13 cellular contexts compared by ENCODE assay signal in genomic region chr1:215631489-215631888, GRCh38.
DNase-seq lines count a peak whose midpoint lies in the region; ATAC-seq and TF ChIP-seq lines count a peak whose summit lies in the region.
"Had no signal": no experiment of that assay in that cellular context is flagged by ENCODE, and none has a peak within 500 bp of the region (broad histone marks: within the 10 kb centered on the region; RNA-seq: fewer than 3 reads in every experiment).

No MANE protein-coding gene starts in this region.

- no peaks in the 10 kb centered on the region for H3K9me3 Mint-ChIP-seq in activated CD4-positive, alpha-beta T cell treated with anti-CD3 and anti-CD28 coated beads for 36 hours (ENCODE audit: low read depth)
- H3K9me3 Mint-ChIP-seq: activated CD8-positive, alpha-beta T cell treated with anti-CD3 and anti-CD28 coated beads for 36 hours; brain had no signal

- H3K4me3 Mint-ChIP-seq in activated CD4-positive, alpha-beta T cell treated with anti-CD3 and anti-CD28 coated beads for 36 hours, result no peak overlapping the region
- H3K4me3 Mint-ChIP-seq: activated CD8-positive, alpha-beta T cell treated with anti-CD3 and anti-CD28 coated beads for 36 hours; brain; stimulated activated memory B cell treated with anti-CD40 and anti-IgM and Interleukin-4, amounts not matched to agents 10 μg/mL and 1 μg/mL and 100 μg/mL, for 72 hours had no signal

- H3K4me3 ChIP-seq in fibroblast of the aortic adventitia (ENCODE audit: low read depth, low read length), result no peak overlapping the region
- H3K4me3 ChIP-seq: skin epidermis had no signal

- CTCF ChIA-PET in RWPE1 (lab: Yijun Ruan, JAX) (no interaction called here), HEK293T (lab: Yijun Ruan, JAX) (no interaction called here)
- CTCF ChIA-PET in activated CD4-positive, alpha-beta T cell treated with anti-CD3 and anti-CD28 coated beads for 36 hours (lab: Charles Lee), result no interaction called here

- POLR2A ChIA-PET in RWPE1 (lab: Yijun Ruan, JAX; ENCODE audit: low non-redundant PET), result no interaction called here
- POLR2A ChIA-PET in activated CD4-positive, alpha-beta T cell treated with anti-CD3 and anti-CD28 coated beads for 36 hours (lab: Charles Lee), result no interaction called here
- POLR2A ChIA-PET in HEK293T (lab: Yijun Ruan, JAX), result no interaction called here

- H3K36me3 Mint-ChIP-seq in activated CD4-positive, alpha-beta T cell treated with anti-CD3 and anti-CD28 coated beads for 36 hours (ENCODE audit: low read depth), result no peaks in the 10 kb centered on the region
- H3K36me3 Mint-ChIP-seq: brain; stimulated activated memory B cell treated with anti-CD40 and anti-IgM and Interleukin-4, amounts not matched to agents 10 μg/mL and 1 μg/mL and 100 μg/mL, for 72 hours had no signal

- intact Hi-C loops in activated CD4-positive, alpha-beta T cell treated with anti-CD3 and anti-CD28 coated beads for 36 hours (cut with DNase I, micrococcal nuclease), result no loop called here

- no peak for ATAC-seq in activated CD4-positive, alpha-beta T cell treated with anti-CD3 and anti-CD28 coated beads for 36 hours
- ATAC-seq: activated CD8-positive, alpha-beta T cell treated with anti-CD3 and anti-CD28 coated beads for 36 hours; stimulated activated memory B cell treated with anti-CD40 and anti-IgM and Interleukin-4, amounts not matched to agents 10 μg/mL and 1 μg/mL and 100 μg/mL, for 72 hours had no signal

- no peak for TF ChIP-seq CTCF in RWPE1 (conservative IDR thresholded peaks at IDR 0.05; ENCODE audit: low read depth)
- TF ChIP-seq CTCF in fibroblast of the aortic adventitia (IDR thresholded peaks at IDR 0.05; ENCODE audit: insufficient read depth, low read length), result no peak

- H3K4me1 Mint-ChIP-seq in activated CD4-positive, alpha-beta T cell treated with anti-CD3 and anti-CD28 coated beads for 36 hours, result no peaks in the 10 kb centered on the region
- H3K4me1 Mint-ChIP-seq: brain; stimulated activated memory B cell treated with anti-CD40 and anti-IgM and Interleukin-4, amounts not matched to agents 10 μg/mL and 1 μg/mL and 100 μg/mL, for 72 hours had no signal

- no peak overlapping the region for H3K27ac Mint-ChIP-seq in activated CD4-positive, alpha-beta T cell treated with anti-CD3 and anti-CD28 coated beads for 36 hours
- H3K27ac Mint-ChIP-seq: activated CD8-positive, alpha-beta T cell treated with anti-CD3 and anti-CD28 coated beads for 36 hours; brain; stimulated activated memory B cell treated with anti-CD40 and anti-IgM and Interleukin-4, amounts not matched to agents 10 μg/mL and 1 μg/mL and 100 μg/mL, for 72 hours had no signal

- H3K27ac ChIP-seq in RWPE1 (no peak overlapping the region), caudate nucleus (ENCODE audit: low read depth, low read length) (no peak overlapping the region)
- H3K27ac ChIP-seq: skin epidermis had no signal

- H3K27me3 Mint-ChIP-seq in activated CD4-positive, alpha-beta T cell treated with anti-CD3 and anti-CD28 coated beads for 36 hours, result no peaks in the 10 kb centered on the region
- H3K27me3 Mint-ChIP-seq: activated CD8-positive, alpha-beta T cell treated with anti-CD3 and anti-CD28 coated beads for 36 hours; brain; stimulated activated memory B cell treated with anti-CD40 and anti-IgM and Interleukin-4, amounts not matched to agents 10 μg/mL and 1 μg/mL and 100 μg/mL, for 72 hours had no signal

- DNase-seq in D341Med (ENCODE audit: low spot score), result peak; percentile 80
- DNase-seq in NCI-H1105 (lab: John Stamatoyannopoulos, UW), result peak; percentile 64
- DNase-seq in RWPE1 (ENCODE audit: low spot score), result peak; percentile 53
- peak; percentile 7 for DNase-seq in fibroblast of the aortic adventitia (ENCODE audit: low read depth)
- DNase-seq in activated CD4-positive, alpha-beta T cell treated with anti-CD3 and anti-CD28 coated beads for 36 hours, result no peak
- DNase-seq in caudate nucleus (lab: John Stamatoyannopoulos, UW), result no peak
- no peak for DNase-seq in HEK293T (ENCODE audit: extremely low spot score)
- DNase-seq in middle frontal gyrus (ENCODE audit: extremely low spot score, low spot score), result no peak
- DNase-seq: activated CD8-positive, alpha-beta T cell treated with anti-CD3 and anti-CD28 coated beads for 36 hours; mesendoderm had no signal

TF ChIP-seq in HEK293T, 16 proteins besides CTCF, POLR2A, EP300 and RAD21:
- TF ChIP-seq NFRKB (IDR thresholded peaks at IDR 0.05), result no peak

Comparison
In these comparisons a context has a peak if more than half of its experiments do, and no peak if none do; other contexts are left out.
1. DNase-seq: peak in D341Med (single experiment), NCI-H1105 (single experiment), RWPE1 (single experiment) and fibroblast of the aortic adventitia (single experiment); none in activated CD4-positive, alpha-beta T cell treated with anti-CD3 and anti-CD28 coated beads for 36 hours (single experiment), caudate nucleus (0 of 61), HEK293T (single experiment) and middle frontal gyrus (single experiment).